In the genomic region with DNA sequence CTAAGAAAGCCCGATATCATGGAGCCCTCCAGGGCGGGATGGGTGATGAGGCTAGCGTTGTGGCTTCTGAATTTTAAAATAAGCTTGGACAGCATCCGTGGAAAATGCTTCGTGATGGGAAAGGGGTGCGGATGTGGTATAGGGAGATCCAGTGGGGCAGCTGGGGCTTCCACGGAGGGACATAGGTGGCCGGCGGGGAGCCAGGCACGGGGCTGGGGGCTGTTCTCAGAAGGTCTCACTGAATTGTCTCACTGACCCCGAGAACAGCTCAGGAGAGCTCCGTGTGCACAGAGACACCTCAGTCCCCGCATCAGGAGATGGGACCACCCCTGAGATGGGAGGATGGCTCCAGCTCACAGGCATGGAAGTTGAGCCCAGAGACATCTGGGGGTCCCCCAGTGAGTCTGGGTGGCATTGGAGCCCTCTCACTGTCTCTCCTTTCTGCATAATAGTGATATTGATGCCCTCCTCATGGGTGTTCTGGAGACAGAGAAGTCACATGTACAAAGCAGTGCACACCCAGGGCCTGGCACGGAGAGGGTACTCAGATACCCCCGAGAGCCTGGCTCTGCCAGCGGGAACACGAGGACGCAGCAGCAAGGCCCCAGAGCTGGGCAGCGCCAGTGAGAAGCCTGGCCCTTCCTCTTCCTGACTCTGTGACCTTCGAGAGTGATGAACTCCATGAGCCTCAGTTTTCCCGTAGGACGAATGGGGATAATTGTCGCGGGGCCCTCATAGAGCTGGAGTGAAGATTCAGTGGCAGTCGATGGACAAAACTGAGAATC, we compare ENCODE assay signal across 23 cellular contexts.
A peak's percentile ranks its signal among the peaks of the same experiment; 100 is the strongest.
DNase-seq lines count a peak whose midpoint lies in the region; ATAC-seq, FAIRE-seq and TF ChIP-seq lines count a peak whose summit lies in the region.
"Had no signal": no experiment of that assay in that cellular context is flagged by ENCODE, and none has a peak within 500 bp of the region (broad histone marks: within the 10 kb centered on the region; RNA-seq: fewer than 3 reads in every experiment).

No MANE protein-coding gene starts in this region.

- no peak overlapping the region for H3K4ac ChIP-seq in neuronal stem cell (ENCODE audit: low read length)

- H3K14ac ChIP-seq in neuronal stem cell (ENCODE audit: low read length), result no peak overlapping the region

- H3K4me2 ChIP-seq in BLaER1 (peak overlapping the region; percentile 94), K562 (ENCODE audit: insufficient read depth, low read length) (no peak overlapping the region), neuronal stem cell (ENCODE audit: insufficient read depth, low read length, poor library complexity, severe bottlenecking) (no peak overlapping the region)
- H3K4me2 ChIP-seq: GM23338 had no signal

- H3K36me3 ChIP-seq in BLaER1, result no peaks in the 10 kb centered on the region
- no peaks in the 10 kb centered on the region for H3K36me3 ChIP-seq in K562 (ENCODE audit: control insufficient read depth, insufficient read depth, low read length)
- no peaks in the 10 kb centered on the region for H3K36me3 ChIP-seq in neuronal stem cell (replicated peaks in 1 of 2; ENCODE audit: control insufficient read depth in 2 of 2, insufficient read depth in 2 of 2, low read length in 2 of 2)
- H3K36me3 ChIP-seq in mucosa of descending colon (ENCODE audit: low read depth), result no peaks in the 10 kb centered on the region
- H3K36me3 ChIP-seq: BE2C had no signal

- peaks cover 100% of the 10 kb centered on the region for H3K4me1 ChIP-seq in BLaER1
- no peaks in the 10 kb centered on the region; a peak in 1 of 5 replicates for H3K4me1 ChIP-seq in K562 (replicated peaks in 1 of 2; ENCODE audit: control insufficient read depth in 2 of 2, insufficient read depth in 2 of 2, low read length in 2 of 2)
- peaks cover 0 to 15% of the 10 kb centered on the region in 2 donors for H3K4me1 ChIP-seq in neuronal stem cell (ENCODE audit: control insufficient read depth in 2 of 2, insufficient read depth in 1 of 2, low read depth in 1 of 2, low read length in 2 of 2)
- no peaks in the 10 kb centered on the region for H3K4me1 ChIP-seq in mucosa of descending colon (ENCODE audit: low read depth)
- H3K4me1 ChIP-seq: BE2C, Caco-2 had no signal

- H3K9ac ChIP-seq in BLaER1 (peak overlapping the region; percentile 46; the same call in 1 of the 2 replicates), K562 (ENCODE audit: insufficient read depth in 1 of 2, low read depth in 2 of 2, low read length in 2 of 2) (no peak overlapping the region), neuronal stem cell (ENCODE audit: low read depth, low read length, poor library complexity) (no peak overlapping the region)

- POLR2A ChIA-PET in K562 (lab: Yijun Ruan, JAX), result interaction anchor here (0.6 kb wide), 1 partner anchor 1953 kb away, joined by 3 read pairs; no protein-coding TSS in a partner anchor

- H3K27ac Mint-ChIP-seq in activated naive CD4-positive, alpha-beta T cell treated with anti-CD3 and anti-CD28 coated beads, Interleukin-2, amount 50 U/mL, for 24 hours, result peak overlapping the region; percentile 64
- H3K27ac Mint-ChIP-seq in activated naive CD4-positive, alpha-beta T cell treated with anti-CD3 and anti-CD28 coated beads, Interleukin-2, amount 10 ng/mL, durations not matched to agents 7 days and 5 days, result no peak overlapping the region
- H3K27ac Mint-ChIP-seq: CD4-positive, CD25-positive, alpha-beta regulatory T cell; CD8-positive, alpha-beta T cell; GM23338; H9 had no signal

- H2BK12ac ChIP-seq in neuronal stem cell (ENCODE audit: low read length), result no peak overlapping the region

- TF ChIP-seq RAD21 in K562 (CRISPR knock-in tag; conservative IDR thresholded peaks at IDR 0.05 in 1 of 2, IDR thresholded peaks at IDR 0.05 in 1 of 2), result no peak

- no peak overlapping the region for H2BK5ac ChIP-seq in neuronal stem cell (ENCODE audit: low read length)

- DNase-seq in activated naive CD4-positive, alpha-beta T cell treated with anti-CD3 and anti-CD28 coated beads, Interleukin-2, amount 10 ng/mL, durations not matched to agents 7 days and 5 days, result no peak
- DNase-seq in K562 (ENCODE audit: extremely low read depth in 1 of 4, low spot score in 3 of 4), result no peak
- no peak for DNase-seq in neuronal stem cell (ENCODE audit: low spot score)
- no peak for DNase-seq in globus pallidus (ENCODE audit: low spot score)
- DNase-seq in mucosa of descending colon, result no peak
- DNase-seq: AML-193; BE2C; Caco-2; CD4-positive, CD25-positive, alpha-beta regulatory T cell; CD8-positive, alpha-beta T cell; DMS153; DND-41; EL; GDM1; H9 had no signal

- no peak for TF ChIP-seq POLR2A in K562 (conservative IDR thresholded peaks at IDR 0.05)

- ATAC-seq in K562, result no peak
- ATAC-seq in mucosa of descending colon, result no peak
- ATAC-seq: CD8-positive, alpha-beta T cell; GM12878; GM23338; HCT116 had no signal

- H2BK15ac ChIP-seq in neuronal stem cell (ENCODE audit: low read length), result peak overlapping the region; percentile 0

- H3K27me3 Mint-ChIP-seq in activated naive CD4-positive, alpha-beta T cell treated with anti-CD3 and anti-CD28 coated beads, Interleukin-2, amount 50 U/mL, for 24 hours, result peaks cover 4% of the 10 kb centered on the region
- peaks cover 23% of the 10 kb centered on the region for H3K27me3 Mint-ChIP-seq in activated naive CD4-positive, alpha-beta T cell treated with anti-CD3 and anti-CD28 coated beads, Interleukin-2, amount 10 ng/mL, durations not matched to agents 7 days and 5 days

- peak overlapping the region; percentile 73 for H4K8ac ChIP-seq in neuronal stem cell (ENCODE audit: low read depth, low read length)

- in situ Hi-C loops in K562 (cut with MboI), result no loop called here

- TF ChIP-seq CTCF in K562 (IDR thresholded peaks at IDR 0.05 in 2 of 3, conservative IDR thresholded peaks at IDR 0.05 in 1 of 3; ENCODE audit: insufficient read depth in 2 of 3, low read depth in 1 of 3, low read length in 3 of 3), result no peak
- TF ChIP-seq CTCF in mucosa of descending colon (IDR thresholded peaks at IDR 0.05), result no peak

- H3K9me3 ChIP-seq in BLaER1, result no peaks in the 10 kb centered on the region
- H3K9me3 ChIP-seq in K562 (replicated peaks; ENCODE audit: control insufficient read depth, insufficient read depth, low read depth, low read length), result no peaks in the 10 kb centered on the region
- no peaks in the 10 kb centered on the region for H3K9me3 ChIP-seq in neuronal stem cell (replicated peaks in 1 of 2; ENCODE audit: control insufficient read depth in 2 of 2, insufficient read depth in 1 of 2, low read depth in 1 of 2, low read length in 2 of 2)
- no peaks in the 10 kb centered on the region for H3K9me3 ChIP-seq in mucosa of descending colon
- H3K9me3 ChIP-seq: BE2C, Caco-2 had no signal

- H3K27me3 ChIP-seq in BLaER1, result peaks cover 8% of the 10 kb centered on the region
- H3K27me3 ChIP-seq in K562 (ENCODE audit: control insufficient read depth in 2 of 2, insufficient read depth in 2 of 2, low read length in 2 of 2), result peaks cover 12 to 76% of the 10 kb centered on the region in 2 experiments; a peak in 3 of 5 replicates
- peaks cover 0 to 15% (median 0%) of the 10 kb centered on the region in 3 experiments for H3K27me3 ChIP-seq in neuronal stem cell (ENCODE audit: control insufficient read depth in 3 of 3, insufficient read depth in 3 of 3, low read depth in 1 of 3, low read length in 3 of 3)
- H3K27me3 ChIP-seq: BE2C had no signal

- CTCF ChIA-PET in activated naive CD4-positive, alpha-beta T cell treated with anti-CD3 and anti-CD28 coated beads, Interleukin-2, amount 10 ng/mL, durations not matched to agents 7 days and 5 days (lab: Charles Lee), result no interaction called here
- CTCF ChIA-PET in K562 (lab: Yijun Ruan, JAX; ENCODE audit: low intra/inter-chr PET ratio), result no interaction called here

- peaks cover 26% of the 10 kb centered on the region; the same call in 1 of the 2 replicates for H4K20me1 ChIP-seq in BLaER1
- H4K20me1 ChIP-seq in K562 (replicated peaks; ENCODE audit: control insufficient read depth, insufficient read depth, low read length), result peaks cover 5% of the 10 kb centered on the region

- no peak overlapping the region for H3K4me3 Mint-ChIP-seq in activated naive CD4-positive, alpha-beta T cell treated with anti-CD3 and anti-CD28 coated beads, Interleukin-2, amount 50 U/mL, for 24 hours
- H3K4me3 Mint-ChIP-seq in activated naive CD4-positive, alpha-beta T cell treated with anti-CD3 and anti-CD28 coated beads, Interleukin-2, amount 10 ng/mL, durations not matched to agents 7 days and 5 days, result no peak overlapping the region
- H3K4me3 Mint-ChIP-seq: CD4-positive, CD25-positive, alpha-beta regulatory T cell; CD8-positive, alpha-beta T cell; GM23338; H9 had no signal

- H3K79me1 ChIP-seq in neuronal stem cell (ENCODE audit: low read depth, low read length), result no peaks in the 10 kb centered on the region

- WGBS in K562 (ENCODE audit: insufficient coverage, low coverage, missing lambda C conversion rate), result 1% methylated on average over 25 of the region's 25 CpGs
- WGBS in neuronal stem cell (ENCODE audit: extremely low coverage in 2 of 2, insufficient read length in 2 of 2, insufficient replicate concordance in 1 of 2), 2 donors, result no CpG with 5 or more reads among the region's 25 CpGs

- H2AFZ ChIP-seq in K562 (ENCODE audit: low read depth, low read length) (no peak overlapping the region), neuronal stem cell (ENCODE audit: low read length) (no peak overlapping the region)
- H2AFZ ChIP-seq: GM23338 had no signal

- no peaks in the 10 kb centered on the region for H3K9me3 Mint-ChIP-seq in activated naive CD4-positive, alpha-beta T cell treated with anti-CD3 and anti-CD28 coated beads, Interleukin-2, amount 50 U/mL, for 24 hours
- H3K9me3 Mint-ChIP-seq in activated naive CD4-positive, alpha-beta T cell treated with anti-CD3 and anti-CD28 coated beads, Interleukin-2, amount 10 ng/mL, durations not matched to agents 7 days and 5 days, result no peaks in the 10 kb centered on the region
- H3K9me3 Mint-ChIP-seq: CD8-positive, alpha-beta T cell; GM23338; H9 had no signal

- no peak overlapping the region for H3K23ac ChIP-seq in neuronal stem cell (ENCODE audit: low read depth, low read length, poor library complexity)

- H3K79me2 ChIP-seq in K562 (ENCODE audit: control insufficient read depth, insufficient read depth, low read length), result no peaks in the 10 kb centered on the region

- H3K9me1 ChIP-seq in K562 (ENCODE audit: control insufficient read depth, insufficient read depth, low read length), result no peaks in the 10 kb centered on the region

- H2BK120ac ChIP-seq in neuronal stem cell (ENCODE audit: low read depth, low read length), result no peak overlapping the region

- intact Hi-C loops in K562 (cut with micrococcal nuclease) (no loop called here), mucosa of descending colon (cut with DNase I, micrococcal nuclease) (no loop called here)

- H3K27ac ChIP-seq in BLaER1 (peak overlapping the region; percentile 69), K562 (ENCODE audit: extremely low read depth, low read depth, low read length) (no peak overlapping the region), neuronal stem cell (replicated peaks; ENCODE audit: low read length) (no peak overlapping the region)
- H3K27ac ChIP-seq: 22Rv1, C4-2B had no signal

- H2AK5ac ChIP-seq in neuronal stem cell (ENCODE audit: low read depth, low read length), result peak overlapping the region; percentile 28

- no peak for TF ChIP-seq EP300 in K562 (IDR thresholded peaks at IDR 0.05; ENCODE audit: low read length)

- H3K18ac ChIP-seq in neuronal stem cell (ENCODE audit: low read length), result peak overlapping the region; percentile 50

- H3K4me1 Mint-ChIP-seq in activated naive CD4-positive, alpha-beta T cell treated with anti-CD3 and anti-CD28 coated beads, Interleukin-2, amount 50 U/mL, for 24 hours, result no peaks in the 10 kb centered on the region
- no peaks in the 10 kb centered on the region for H3K4me1 Mint-ChIP-seq in activated naive CD4-positive, alpha-beta T cell treated with anti-CD3 and anti-CD28 coated beads, Interleukin-2, amount 10 ng/mL, durations not matched to agents 7 days and 5 days
- H3K4me1 Mint-ChIP-seq: CD4-positive, CD25-positive, alpha-beta regulatory T cell; GM23338 had no signal

- no peaks in the 10 kb centered on the region for H3K36me3 Mint-ChIP-seq in activated naive CD4-positive, alpha-beta T cell treated with anti-CD3 and anti-CD28 coated beads, Interleukin-2, amount 50 U/mL, for 24 hours
- H3K36me3 Mint-ChIP-seq in activated naive CD4-positive, alpha-beta T cell treated with anti-CD3 and anti-CD28 coated beads, Interleukin-2, amount 10 ng/mL, durations not matched to agents 7 days and 5 days, result no peaks in the 10 kb centered on the region
- H3K36me3 Mint-ChIP-seq: CD4-positive, CD25-positive, alpha-beta regulatory T cell; CD8-positive, alpha-beta T cell had no signal

- no TSS peak for BruUV-seq in K562 (replicated peaks; lab: Mats Ljungman, UMichigan)

- H3K4me3 ChIP-seq in BLaER1 (no peak overlapping the region), K562 (no peak overlapping the region), neuronal stem cell (ENCODE audit: low read length in 2 of 2) (no peak overlapping the region), mucosa of descending colon (no peak overlapping the region)
- H3K4me3 ChIP-seq: GM12878, GM23338 had no signal

- H4K91ac ChIP-seq in neuronal stem cell (ENCODE audit: low read depth, low read length, poor library complexity), result no peak overlapping the region

- no peak for FAIRE-seq in K562 (lab: Jason Lieb, UNC)
- FAIRE-seq: A204.1, GM12878 had no signal
